ENCODE assay signal across 8 cellular contexts in the genomic region with DNA sequence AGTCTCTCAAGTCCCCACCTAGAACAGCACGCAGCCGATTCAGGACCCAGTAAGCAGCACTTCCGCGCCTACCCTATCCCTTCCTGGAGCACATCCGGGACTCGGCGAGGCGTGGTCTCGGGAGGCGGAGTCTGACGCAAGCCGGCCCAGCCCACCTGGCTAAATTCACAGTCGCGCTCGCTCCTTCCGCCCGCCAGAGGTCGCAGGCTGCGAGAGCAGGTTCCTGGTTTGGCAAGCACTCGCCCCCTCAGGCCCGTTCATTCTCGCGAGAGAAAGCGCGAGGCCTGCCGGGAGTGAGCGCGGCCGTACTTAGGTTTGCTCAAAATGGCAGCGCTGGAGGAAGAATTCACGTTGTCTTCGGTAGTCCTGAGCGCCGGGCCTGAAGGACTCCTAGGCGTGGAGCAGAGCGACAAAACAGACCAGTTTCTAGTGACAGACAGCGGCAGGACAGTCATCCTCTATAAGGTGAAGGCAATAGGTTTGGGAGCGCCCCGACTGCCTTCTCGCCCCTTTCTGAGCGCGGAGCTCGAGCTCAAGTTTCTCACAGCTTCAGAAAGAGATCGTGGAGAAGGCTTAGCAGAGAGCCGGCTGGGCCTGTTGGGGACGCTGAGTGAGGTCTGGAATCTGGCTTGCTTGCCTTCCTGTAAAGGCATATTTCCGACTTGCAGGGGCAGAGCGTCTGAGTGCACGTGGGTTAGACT. TPM values are rescaled to one million over a fixed set of nuclear protein-coding genes. Genes with fewer than 3 reads are reported as not detected.
DNase-seq lines count a peak whose midpoint lies in the region; ATAC-seq and TF ChIP-seq lines count a peak whose summit lies in the region.

A gene (plus strand): TSS at position 313 of the 701 bp plus-strand sequence. CDS start 12 bp downstream, at position 325.

- H3K4me3 ChIP-seq in AG10803 (ENCODE audit: low read length): peak within 1 kb of the TSS; percentile 99

- H3K4me1 Mint-ChIP-seq in activated B cell treated with CpG ODN at 0.5 μM for 24 hours: peaks cover 30% of the 10 kb centered on the region

- DNase-seq in AG10803 (ENCODE audit: low read depth): peak; percentile 98
- peak; percentile 99 for DNase-seq in NCI-H345 (lab: John Stamatoyannopoulos, UW)
- peak; percentile 98 for DNase-seq in activated B cell treated with CpG ODN at 0.5 μM for 24 hours
- DNase-seq in caudate nucleus (lab: John Stamatoyannopoulos, UW): peak; percentile 86 to 100 (median 99)
- peak; percentile 99 for DNase-seq in iPS-NIHi7 (ENCODE audit: extremely low spot score)
- peak; percentile 98 for DNase-seq in smooth muscle cell of the brain vasculature (ENCODE audit: low read depth, low spot score)

- POLR2A ChIA-PET in activated B cell treated with CpG ODN at 0.5 μM for 24 hours (lab: Charles Lee): interaction anchor here (0.5 to 2.2 kb wide), 16 partner anchors 11 to 795 kb away, joined by 3 to 9 read pairs (median 4); a partner anchor contains a TSS

- no peaks in the 10 kb centered on the region for H3K27me3 Mint-ChIP-seq in activated B cell treated with CpG ODN at 0.5 μM for 24 hours

- intact Hi-C loops in activated B cell treated with CpG ODN at 0.5 μM for 24 hours (cut with micrococcal nuclease): loop anchor here (1.0 kb wide), 10 partner anchors 96 to 795 kb away; a partner anchor contains a TSS

- TF ChIP-seq CTCF in AG10803 (conservative IDR thresholded peaks at IDR 0.05; ENCODE audit: low read length) (peak; percentile 79), activated B cell treated with CpG ODN at 0.5 μM for 24 hours (IDR thresholded peaks at IDR 0.05) (no peak)

- H3K4me3 Mint-ChIP-seq in activated B cell treated with CpG ODN at 0.5 μM for 24 hours: peak within 1 kb of the TSS; percentile 100

- H3K36me3 Mint-ChIP-seq in activated B cell treated with CpG ODN at 0.5 μM for 24 hours (ENCODE audit: low read depth): peaks cover 36% of the 10 kb centered on the region

- peak within 1 kb of the TSS; percentile 87 for H3K27ac ChIP-seq in caudate nucleus (ENCODE audit: low read depth, low read length)

- H3K9me3 Mint-ChIP-seq in activated B cell treated with CpG ODN at 0.5 μM for 24 hours: no peaks in the 10 kb centered on the region

- H3K27ac Mint-ChIP-seq in activated B cell treated with CpG ODN at 0.5 μM for 24 hours: peak within 1 kb of the TSS; percentile 99

- ATAC-seq in GM19023 (IDR thresholded peaks at IDR 0.05; ENCODE audit: unreplicated experiment): peak; percentile 94
- ATAC-seq in HG03280 (IDR thresholded peaks at IDR 0.05; ENCODE audit: unreplicated experiment): peak; percentile 95
- ATAC-seq in activated B cell treated with CpG ODN at 0.5 μM for 24 hours (ENCODE audit: low read depth): peak; percentile 94

- CTCF ChIA-PET in activated B cell treated with CpG ODN at 0.5 μM for 24 hours (lab: Charles Lee): interaction anchor here (1.2 kb wide), 1 partner anchor 108 kb away, joined by 3 read pairs; a partner anchor contains a TSS

RNA-seq across cellular contexts. Expression of the gene that starts here (rescaled TPM):
- 67.9 and 70.6 TPM in 2 replicates for total RNA-seq in activated B cell treated with CpG ODN at 0.5 μM for 24 hours

Comparison
In these comparisons a context has a peak if more than half of its experiments do, and no peak if none do; other contexts are left out.
1. Peak in every context shown above with its lines: DNase-seq, ATAC-seq, H3K4me3 ChIP-seq and H3K27ac ChIP-seq.